ENCODE assay signal across 28 cellular contexts in genomic region chr5:149379807-149380374, GRCh38. TPM values are rescaled to one million over a fixed set of nuclear protein-coding genes. Genes with fewer than 3 reads are reported as not detected.
DNase-seq lines count a peak whose midpoint lies in the region; ATAC-seq, FAIRE-seq and TF ChIP-seq lines count a peak whose summit lies in the region.
"Had no signal": no experiment of that assay in that cellular context is flagged by ENCODE, and none has a peak within 500 bp of the region (broad histone marks: within the 10 kb centered on the region; RNA-seq: fewer than 3 reads in every experiment).

No MANE protein-coding gene starts in this region.

- H3K9me3 Mint-ChIP-seq in activated CD8-positive, alpha-beta T cell treated with anti-CD3 and anti-CD28 coated beads for 36 hours = no peaks in the 10 kb centered on the region
- H3K9me3 Mint-ChIP-seq: activated naive CD8-positive, alpha-beta T cell treated with anti-CD3 and anti-CD28 coated beads, Interleukin-2, amount 10 ng/mL, durations not matched to agents 7 days and 5 days; CD8-positive, alpha-beta T cell; IgD-negative memory B cell; stimulated activated effector memory CD8-positive, alpha-beta T cell treated with anti-CD3 and anti-CD28 coated beads, Interleukin-12 subunit alpha, Interleukin-12 subunit beta, amount 100 ng/mL, for 72 hours had no signal

- no peak for DNase-seq in HepG2 (ENCODE audit: low spot score)
- DNase-seq in right lobe of liver = no peak
- DNase-seq in HuH-7.5 (ENCODE audit: low spot score) = no peak
- no peak for DNase-seq in activated CD8-positive, alpha-beta T cell treated with anti-CD3 and anti-CD28 coated beads for 36 hours
- no peak for DNase-seq in epidermal melanocyte (ENCODE audit: insufficient read length, low spot score)
- DNase-seq: activated CD4-positive, alpha-beta T cell treated with anti-CD3 and anti-CD28 coated beads, Interleukin-2, amount 50 U/mL, for 48 hours; activated CD4-positive, CD25-positive, alpha-beta regulatory T cell; activated naive CD8-positive, alpha-beta T cell treated with anti-CD3 and anti-CD28 coated beads, Interleukin-2, amount 10 ng/mL, durations not matched to agents 7 days and 5 days; CD8-positive, alpha-beta T cell; effector memory CD4-positive, alpha-beta T cell; hypothalamus; PC-9; SHP77 treated with DMSO at 0.1 percent for 48 hours had no signal

- no peaks in the 10 kb centered on the region for H3K27me3 Mint-ChIP-seq in activated CD8-positive, alpha-beta T cell treated with anti-CD3 and anti-CD28 coated beads for 36 hours
- H3K27me3 Mint-ChIP-seq: activated naive CD8-positive, alpha-beta T cell treated with anti-CD3 and anti-CD28 coated beads, Interleukin-2, amount 10 ng/mL, durations not matched to agents 7 days and 5 days had no signal

- H3K36me3 Mint-ChIP-seq in activated CD8-positive, alpha-beta T cell treated with anti-CD3 and anti-CD28 coated beads for 36 hours (ENCODE audit: low read depth) = no peaks in the 10 kb centered on the region
- H3K36me3 Mint-ChIP-seq: activated naive CD8-positive, alpha-beta T cell treated with anti-CD3 and anti-CD28 coated beads, Interleukin-2, amount 10 ng/mL, durations not matched to agents 7 days and 5 days; IgD-negative memory B cell; stimulated activated effector memory CD8-positive, alpha-beta T cell treated with anti-CD3 and anti-CD28 coated beads, Interleukin-12 subunit alpha, Interleukin-12 subunit beta, amount 100 ng/mL, for 72 hours had no signal

- TF ChIP-seq CTCF in HepG2 (CRISPR knock-in tag; IDR thresholded peaks at IDR 0.05) (no peak), right lobe of liver (IDR thresholded peaks at IDR 0.05) (no peak)
- TF ChIP-seq CTCF in activated CD8-positive, alpha-beta T cell treated with anti-CD3 and anti-CD28 coated beads for 36 hours (IDR thresholded peaks at IDR 0.05) = no peak

- H3K27ac Mint-ChIP-seq in activated CD8-positive, alpha-beta T cell treated with anti-CD3 and anti-CD28 coated beads for 36 hours = no peak overlapping the region
- H3K27ac Mint-ChIP-seq: activated naive CD8-positive, alpha-beta T cell treated with anti-CD3 and anti-CD28 coated beads, Interleukin-2, amount 10 ng/mL, durations not matched to agents 7 days and 5 days; CD8-positive, alpha-beta T cell; IgD-negative memory B cell; stimulated activated effector memory CD8-positive, alpha-beta T cell treated with anti-CD3 and anti-CD28 coated beads, Interleukin-12 subunit alpha, Interleukin-12 subunit beta, amount 100 ng/mL, for 72 hours had no signal

- POLR2A ChIA-PET in HepG2 (lab: Yijun Ruan, JAX) = interaction anchor here (1.1 to 2.0 kb wide), 3 partner anchors 13 to 59 kb away, joined by 3 to 7 read pairs (median 5); partner anchors contain the start of gene GRPEL2
- POLR2A ChIA-PET in activated CD8-positive, alpha-beta T cell treated with anti-CD3 and anti-CD28 coated beads for 36 hours (lab: Charles Lee) = interaction anchor here (1.1 kb wide), 1 partner anchor 25 kb away, joined by 3 read pairs; no protein-coding TSS in a partner anchor

- H3K27ac ChIP-seq in HepG2 (ENCODE audit: extremely low read length, insufficient read depth, low read length) = no peak overlapping the region
- H3K27ac ChIP-seq in right lobe of liver = no peak overlapping the region
- H3K27ac ChIP-seq in muscle layer of duodenum (ENCODE audit: low read length) = peak overlapping the region; percentile 78
- H3K27ac ChIP-seq in stomach smooth muscle (ENCODE audit: low read length) = peak overlapping the region; percentile 99
- H3K27ac ChIP-seq: PC-9 had no signal

- H4K20me1 ChIP-seq in HepG2 (ENCODE audit: insufficient read depth, low read length) = no peaks in the 10 kb centered on the region

- peak overlapping the region; percentile 25; the same call in 1 of the 2 replicates for H3K9ac ChIP-seq in HepG2 (ENCODE audit: insufficient read depth, low read depth, low read length)
- H3K9ac ChIP-seq in stomach smooth muscle (ENCODE audit: low read length in 2 of 2) = peak overlapping the region; percentile 68 to 75

- FAIRE-seq in HepG2 (lab: Jason Lieb, UNC) = no peak
- FAIRE-seq: A204.1, frontal cortex had no signal

- in situ Hi-C loops in HepG2 (cut with HindIII; ENCODE audit: extremely low pct_ligation_motif_present, low pct_unique_long_range_greater_than_20kb) = loop anchor here (10.0 kb wide), 1 partner anchor 55 kb away; no protein-coding TSS in a partner anchor

- CTCF ChIA-PET in HepG2 (lab: Yijun Ruan, JAX; ENCODE audit: low intra/inter-chr PET ratio, low total read pairs) = interaction anchor here (3.4 kb wide), 1 partner anchor 51 kb away, joined by 35 read pairs; no protein-coding TSS in a partner anchor
- CTCF ChIA-PET in activated CD8-positive, alpha-beta T cell treated with anti-CD3 and anti-CD28 coated beads for 36 hours (lab: Charles Lee) = interaction anchor here (0.6 to 4.5 kb wide), 7 partner anchors 8 to 239 kb away, joined by 3 to 43 read pairs (median 4); no protein-coding TSS in a partner anchor

- BruUV-seq in HepG2 (replicated peaks; lab: Mats Ljungman, UMichigan) = TSS peak; percentile 79

- no peak overlapping the region for H2AFZ ChIP-seq in HepG2 (ENCODE audit: low read length)
- H2AFZ ChIP-seq: PC-9 had no signal

- H3K4me1 ChIP-seq in HepG2 (ENCODE audit: insufficient read depth, low read length) = peaks cover 57% of the 10 kb centered on the region
- no peaks in the 10 kb centered on the region for H3K4me1 ChIP-seq in right lobe of liver
- peaks cover 16 to 36% of the 10 kb centered on the region in 2 donors for H3K4me1 ChIP-seq in muscle layer of duodenum (ENCODE audit: control insufficient read depth in 1 of 2, insufficient read depth in 2 of 2, low read length in 2 of 2)
- H3K4me1 ChIP-seq in stomach smooth muscle (ENCODE audit: control insufficient read depth, insufficient read depth, low read length) = peaks cover 67% of the 10 kb centered on the region

- no peaks in the 10 kb centered on the region for H3K79me2 ChIP-seq in HepG2 (ENCODE audit: insufficient read depth, low read length)

- no peak overlapping the region for H3K4me3 Mint-ChIP-seq in activated CD8-positive, alpha-beta T cell treated with anti-CD3 and anti-CD28 coated beads for 36 hours
- H3K4me3 Mint-ChIP-seq: activated naive CD8-positive, alpha-beta T cell treated with anti-CD3 and anti-CD28 coated beads, Interleukin-2, amount 10 ng/mL, durations not matched to agents 7 days and 5 days; CD8-positive, alpha-beta T cell; IgD-negative memory B cell; stimulated activated effector memory CD8-positive, alpha-beta T cell treated with anti-CD3 and anti-CD28 coated beads, Interleukin-12 subunit alpha, Interleukin-12 subunit beta, amount 100 ng/mL, for 72 hours had no signal

- H3K4me3 ChIP-seq in HepG2 (replicated peaks in 1 of 3; ENCODE audit: insufficient read depth in 1 of 3, low read depth in 2 of 3, low read length in 3 of 3) = peak overlapping the region in 1 of 3 experiments; percentile 49; a peak in 3 of 6 replicates
- H3K4me3 ChIP-seq in right lobe of liver = no peak overlapping the region
- no peak overlapping the region for H3K4me3 ChIP-seq in muscle layer of duodenum (ENCODE audit: low read depth in 1 of 2, low read length in 2 of 2)
- peak overlapping the region; percentile 13 to 35 for H3K4me3 ChIP-seq in stomach smooth muscle (ENCODE audit: low read length in 2 of 2)
- H3K4me3 ChIP-seq: mucosa of descending colon, PC-9 had no signal

- ATAC-seq in HepG2 = no peak
- no peak for ATAC-seq in right lobe of liver
- ATAC-seq in activated CD4-positive, CD25-positive, alpha-beta regulatory T cell treated with anti-CD3 and anti-CD28 coated beads, Interleukin-2, amount 50 U/mL, for 24 hours = no peak
- ATAC-seq in activated CD8-positive, alpha-beta T cell treated with anti-CD3 and anti-CD28 coated beads for 36 hours = no peak
- ATAC-seq: CD8-positive, alpha-beta T cell; esophagus mucosa; HCT116; stimulated activated effector memory CD8-positive, alpha-beta T cell treated with anti-CD3 and anti-CD28 coated beads, Interleukin-12 subunit alpha, Interleukin-12 subunit beta, amount 100 ng/mL, for 72 hours had no signal

- TF ChIP-seq POLR2A in HepG2 (IDR thresholded peaks at IDR 0.05; ENCODE audit: insufficient read depth in 1 of 2, low read depth in 2 of 2, low read length in 2 of 2) (no peak), right lobe of liver (IDR thresholded peaks at IDR 0.05) (no peak)

- intact Hi-C loops in HepG2 (cut with micrococcal nuclease; ENCODE audit: unreplicated experiment) (no loop called here), right lobe of liver (cut with DNase I) (loop anchor here in 1 of 2 donors (5.0 kb wide), 2 partner anchors 42 to 187 kb away; no protein-coding TSS in a partner anchor)
- intact Hi-C loops in activated CD8-positive, alpha-beta T cell treated with anti-CD3 and anti-CD28 coated beads for 36 hours (cut with micrococcal nuclease) = loop anchor here (2.0 to 5.0 kb wide), 2 partner anchors 52 to 185 kb away; no protein-coding TSS in a partner anchor

- WGBS in HepG2 (ENCODE audit: low lambda C conversion rate) = 66% methylated on average over 5 of the region's 5 CpGs
- WGBS in right lobe of liver (ENCODE audit: insufficient coverage, low coverage, low lambda C conversion rate, missing lambda C conversion rate) = 97% methylated on average over 5 of the region's 5 CpGs

- no peak for TF ChIP-seq RAD21 in HepG2 (CRISPR knock-in tag; IDR thresholded peaks at IDR 0.05)

- H3K9me3 ChIP-seq in HepG2 (ENCODE audit: low read length) (no peaks in the 10 kb centered on the region), right lobe of liver (no peaks in the 10 kb centered on the region), muscle layer of duodenum (ENCODE audit: control insufficient read depth in 1 of 2, low read length in 2 of 2) (no peaks in the 10 kb centered on the region), stomach smooth muscle (ENCODE audit: control insufficient read depth in 2 of 2, low read length in 2 of 2) (no peaks in the 10 kb centered on the region)
- H3K9me3 ChIP-seq: mucosa of descending colon had no signal

- H3K27me3 ChIP-seq in HepG2 (ENCODE audit: control insufficient read depth in 1 of 2, insufficient read depth in 2 of 2, low read length in 2 of 2) (peaks cover 0 to 3% of the 10 kb centered on the region in 2 experiments; a peak in 1 of 5 replicates), right lobe of liver (no peaks in the 10 kb centered on the region), muscle layer of duodenum (ENCODE audit: low read depth, low read length) (no peaks in the 10 kb centered on the region), stomach smooth muscle (ENCODE audit: control insufficient read depth in 1 of 2, insufficient read depth in 2 of 2, low read length in 2 of 2) (no peaks in the 10 kb centered on the region)

- peak overlapping the region; percentile 63 for H3K4me2 ChIP-seq in HepG2 (ENCODE audit: low read depth, low read length)
- H3K4me2 ChIP-seq: PC-9 had no signal

- no peak for TF ChIP-seq EP300 in HepG2 (IDR thresholded peaks at IDR 0.05; ENCODE audit: low read depth in 2 of 2, low read length in 2 of 2)
- no peak for TF ChIP-seq EP300 in HepG2 (CRISPR knock-in tag; IDR thresholded peaks at IDR 0.05; ENCODE audit: borderline replicate concordance)

- peaks cover 4% of the 10 kb centered on the region for H3K4me1 Mint-ChIP-seq in activated CD8-positive, alpha-beta T cell treated with anti-CD3 and anti-CD28 coated beads for 36 hours (ENCODE audit: low read depth)
- H3K4me1 Mint-ChIP-seq: stimulated activated effector memory CD8-positive, alpha-beta T cell treated with anti-CD3 and anti-CD28 coated beads, Interleukin-12 subunit alpha, Interleukin-12 subunit beta, amount 100 ng/mL, for 72 hours had no signal

- H3K36me3 ChIP-seq in HepG2 (replicated peaks in 1 of 2; ENCODE audit: control insufficient read depth in 1 of 2, insufficient read depth in 2 of 2, low read length in 2 of 2) = no peaks in the 10 kb centered on the region
- H3K36me3 ChIP-seq in right lobe of liver = no peaks in the 10 kb centered on the region
- no peaks in the 10 kb centered on the region for H3K36me3 ChIP-seq in muscle layer of duodenum (ENCODE audit: control insufficient read depth in 1 of 2, insufficient read depth in 2 of 2, low read length in 2 of 2)
- H3K36me3 ChIP-seq in stomach smooth muscle (ENCODE audit: control insufficient read depth in 2 of 2, insufficient read depth in 2 of 2, low read length in 2 of 2) = no peaks in the 10 kb centered on the region

RNA-seq across cellular contexts. Expression of gene IL17B, which starts 0.8 kb away (rescaled TPM):
- total RNA-seq in HepG2 (2016; rRNA removed; fragmentation: Illumina TruSeq; extraction: Trizol) = 0.29 and 0.32 TPM in 2 replicates
- total RNA-seq in HepG2 (2016; cell fraction: cytosol; rRNA removed; fragmentation: Illumina TruSeq; extraction: Trizol; ENCODE audit: low read depth) = 0.71 and 1.4 TPM in 2 replicates
- 0.48 and 0.80 TPM in 2 replicates for total RNA-seq in HepG2 (2016; cell fraction: insoluble cytoplasmic fraction; rRNA removed; fragmentation: Illumina TruSeq; extraction: Trizol)
- 0.37 and 0.55 TPM in 2 replicates for total RNA-seq in HepG2 (2016; cell fraction: membrane; rRNA removed; fragmentation: Illumina TruSeq; extraction: Trizol)
- not detected in 2 replicates for total RNA-seq in HepG2 (2016; cell fraction: nucleus; rRNA removed; fragmentation: Illumina TruSeq; extraction: Trizol)
- polyA plus RNA-seq in HepG2 (2011; rRNA removed) = 2.6 and 5.0 TPM in 2 replicates
- 3.4 and 4.2 TPM in 2 replicates for polyA plus RNA-seq in HepG2 (2011; cell fraction: cytosol; rRNA removed)
- polyA plus RNA-seq in HepG2 (2011; cell fraction: nucleus; rRNA removed) = 1.4 and 3.5 TPM in 2 replicates
- 2.6 and 3.0 TPM in 2 replicates for polyA plus RNA-seq in HepG2 (2012)
- 0.71 and 0.88 TPM in 2 replicates for polyA plus RNA-seq in HepG2 (2016; cell fraction: cytosol; fragmentation: Illumina TruSeq; extraction: Trizol; ENCODE audit: low read depth)
- 0.54 and 0.76 TPM in 2 replicates for polyA plus RNA-seq in HepG2 (2016; cell fraction: insoluble cytoplasmic fraction; fragmentation: Illumina TruSeq; extraction: Trizol; ENCODE audit: low read depth)
- 0.31 and 0.54 TPM in 2 replicates for polyA plus RNA-seq in HepG2 (2016; cell fraction: membrane; fragmentation: Illumina TruSeq; extraction: Trizol; ENCODE audit: low read depth)
- 1.0 TPM in 1 of 2 replicates, not detected in the other for polyA plus RNA-seq in HepG2 (2016; cell fraction: nucleus; fragmentation: Illumina TruSeq; extraction: Trizol; ENCODE audit: insufficient read depth, low read depth)
- 2.3 TPM in 1 of 2 replicates, not detected in the other for polyA minus RNA-seq in HepG2 (2011; rRNA and poly(A)+ RNA removed; ENCODE audit: low replicate concordance)
- polyA minus RNA-seq in HepG2 (2011; cell fraction: cytosol; rRNA and poly(A)+ RNA removed) = not detected in 2 replicates
- polyA minus RNA-seq in HepG2 (2011; cell fraction: nucleus; rRNA and poly(A)+ RNA removed) = not detected in 2 replicates
- not detected for total RNA-seq in right lobe of liver
- total RNA-seq in activated CD8-positive, alpha-beta T cell treated with anti-CD3 and anti-CD28 coated beads for 36 hours = not detected
- total RNA-seq: activated naive CD8-positive, alpha-beta T cell treated with anti-CD3 and anti-CD28 coated beads, Interleukin-2, amount 10 ng/mL, durations not matched to agents 7 days and 5 days; CD8-positive, alpha-beta T cell; cerebellum; frontal cortex; liver; NCI-H460; PC-9; pulmonary artery endothelial cell; temporal lobe had no signal
- polyA plus RNA-seq: IgD-negative memory B cell, liver had no signal

RNA-seq across cellular contexts. Expression of gene PCYOX1L, which starts 22.0 kb away (rescaled TPM):
- total RNA-seq in HepG2 (2016; rRNA removed; fragmentation: Illumina TruSeq; extraction: Trizol) (0.24 and 1.00 TPM in 2 replicates), right lobe of liver (1 to 10 TPM in 2 of 6 experiments, under 1 TPM in 4; 0.29 to 1.2 (median 0.62) TPM)
- total RNA-seq in HepG2 (2016; cell fraction: cytosol; rRNA removed; fragmentation: Illumina TruSeq; extraction: Trizol; ENCODE audit: low read depth) = 0.10 and 0.26 TPM in 2 replicates
- total RNA-seq in HepG2 (2016; cell fraction: insoluble cytoplasmic fraction; rRNA removed; fragmentation: Illumina TruSeq; extraction: Trizol) = 0.27 and 0.78 TPM in 2 replicates
- total RNA-seq in HepG2 (2016; cell fraction: membrane; rRNA removed; fragmentation: Illumina TruSeq; extraction: Trizol) = 0.24 and 0.56 TPM in 2 replicates
- 1.0 and 1.1 TPM in 2 replicates for total RNA-seq in HepG2 (2016; cell fraction: nucleus; rRNA removed; fragmentation: Illumina TruSeq; extraction: Trizol)
- 3.7 and 5.6 TPM in 2 replicates for polyA plus RNA-seq in HepG2 (2011; rRNA removed)
- polyA plus RNA-seq in HepG2 (2011; cell fraction: cytosol; rRNA removed) = 3.7 and 4.7 TPM in 2 replicates
- polyA plus RNA-seq in HepG2 (2011; cell fraction: nucleus; rRNA removed) = 5.2 TPM in 2 replicates
- 3.3 and 4.0 TPM in 2 replicates for polyA plus RNA-seq in HepG2 (2012)
- 0.16 TPM in 1 of 2 replicates, not detected in the other for polyA plus RNA-seq in HepG2 (2016; cell fraction: cytosol; fragmentation: Illumina TruSeq; extraction: Trizol; ENCODE audit: low read depth)
- polyA plus RNA-seq in HepG2 (2016; cell fraction: insoluble cytoplasmic fraction; fragmentation: Illumina TruSeq; extraction: Trizol; ENCODE audit: low read depth) = 0.26 and 0.53 TPM in 2 replicates
- 0.11 and 0.14 TPM in 2 replicates for polyA plus RNA-seq in HepG2 (2016; cell fraction: membrane; fragmentation: Illumina TruSeq; extraction: Trizol; ENCODE audit: low read depth)
- polyA plus RNA-seq in HepG2 (2016; cell fraction: nucleus; fragmentation: Illumina TruSeq; extraction: Trizol; ENCODE audit: insufficient read depth, low read depth) = 2.1 and 2.8 TPM in 2 replicates
- 4.6 and 4.7 TPM in 2 replicates for polyA minus RNA-seq in HepG2 (2011; rRNA and poly(A)+ RNA removed; ENCODE audit: low replicate concordance)
- polyA minus RNA-seq in HepG2 (2011; cell fraction: cytosol; rRNA and poly(A)+ RNA removed) = 1.8 and 2.4 TPM in 2 replicates
- 2.3 and 4.6 TPM in 2 replicates for polyA minus RNA-seq in HepG2 (2011; cell fraction: nucleus; rRNA and poly(A)+ RNA removed)
- 10 to 100 TPM; 19.7 to 21.2 TPM for total RNA-seq in activated CD8-positive, alpha-beta T cell treated with anti-CD3 and anti-CD28 coated beads for 36 hours

RNA-seq across cellular contexts. Expression of gene GRPEL2, which starts 34.6 kb away (rescaled TPM):
- total RNA-seq in HepG2 (2016; rRNA removed; fragmentation: Illumina TruSeq; extraction: Trizol) (16.6 and 28.4 TPM in 2 replicates), right lobe of liver (1 to 10 TPM; 4.2 to 6.9 (median 5.9) TPM)
- total RNA-seq in HepG2 (2016; cell fraction: cytosol; rRNA removed; fragmentation: Illumina TruSeq; extraction: Trizol; ENCODE audit: low read depth) = 1.7 and 2.2 TPM in 2 replicates
- total RNA-seq in HepG2 (2016; cell fraction: insoluble cytoplasmic fraction; rRNA removed; fragmentation: Illumina TruSeq; extraction: Trizol) = 17.2 and 31.8 TPM in 2 replicates
- total RNA-seq in HepG2 (2016; cell fraction: membrane; rRNA removed; fragmentation: Illumina TruSeq; extraction: Trizol) = 9.3 and 10.1 TPM in 2 replicates
- 10.1 and 11.9 TPM in 2 replicates for total RNA-seq in HepG2 (2016; cell fraction: nucleus; rRNA removed; fragmentation: Illumina TruSeq; extraction: Trizol)
- polyA plus RNA-seq in HepG2 (2011; rRNA removed) = 9.3 and 13.1 TPM in 2 replicates
- polyA plus RNA-seq in HepG2 (2011; cell fraction: cytosol; rRNA removed) = 5.4 and 8.7 TPM in 2 replicates
- polyA plus RNA-seq in HepG2 (2011; cell fraction: nucleus; rRNA removed) = 4.4 and 7.1 TPM in 2 replicates
- 8.8 and 8.9 TPM in 2 replicates for polyA plus RNA-seq in HepG2 (2012)
- polyA plus RNA-seq in HepG2 (2016; cell fraction: cytosol; fragmentation: Illumina TruSeq; extraction: Trizol; ENCODE audit: low read depth) = 0.66 and 0.72 TPM in 2 replicates
- polyA plus RNA-seq in HepG2 (2016; cell fraction: insoluble cytoplasmic fraction; fragmentation: Illumina TruSeq; extraction: Trizol; ENCODE audit: low read depth) = 14.1 and 15.7 TPM in 2 replicates
- polyA plus RNA-seq in HepG2 (2016; cell fraction: membrane; fragmentation: Illumina TruSeq; extraction: Trizol; ENCODE audit: low read depth) = 3.1 and 3.3 TPM in 2 replicates
- 15.5 and 16.9 TPM in 2 replicates for polyA plus RNA-seq in HepG2 (2016; cell fraction: nucleus; fragmentation: Illumina TruSeq; extraction: Trizol; ENCODE audit: insufficient read depth, low read depth)
- polyA minus RNA-seq in HepG2 (2011; rRNA and poly(A)+ RNA removed; ENCODE audit: low replicate concordance) = 26.1 and 28.0 TPM in 2 replicates
- 20.0 and 22.1 TPM in 2 replicates for polyA minus RNA-seq in HepG2 (2011; cell fraction: cytosol; rRNA and poly(A)+ RNA removed)
- polyA minus RNA-seq in HepG2 (2011; cell fraction: nucleus; rRNA and poly(A)+ RNA removed) = 12.6 and 15.0 TPM in 2 replicates
- 10 to 100 TPM; 31.0 to 31.1 TPM for total RNA-seq in activated CD8-positive, alpha-beta T cell treated with anti-CD3 and anti-CD28 coated beads for 36 hours

Comparison
In these comparisons a context has a peak if more than half of its experiments do, and no peak if none do; other contexts are left out.
1. H3K27ac ChIP-seq: peak in muscle layer of duodenum (single experiment) and stomach smooth muscle (single experiment); none in HepG2 (single experiment) and right lobe of liver (0 of 3).
2. H3K4me3 ChIP-seq: peak in stomach smooth muscle (2 of 2); none in right lobe of liver (0 of 3) and muscle layer of duodenum (0 of 2).
3. RNA of gene PCYOX1L, which starts 22.0 kb away (total RNA-seq): 19.7 to 21.2 TPM in activated CD8-positive, alpha-beta T cell treated with anti-CD3 and anti-CD28 coated beads for 36 hours; 0.10 to 1.1 TPM in HepG2 and 0.29 to 1.2 TPM in right lobe of liver; every median in the first group is over 4 times any median in the second.